8 cellular contexts compared by ENCODE assay signal in the genomic region with DNA sequence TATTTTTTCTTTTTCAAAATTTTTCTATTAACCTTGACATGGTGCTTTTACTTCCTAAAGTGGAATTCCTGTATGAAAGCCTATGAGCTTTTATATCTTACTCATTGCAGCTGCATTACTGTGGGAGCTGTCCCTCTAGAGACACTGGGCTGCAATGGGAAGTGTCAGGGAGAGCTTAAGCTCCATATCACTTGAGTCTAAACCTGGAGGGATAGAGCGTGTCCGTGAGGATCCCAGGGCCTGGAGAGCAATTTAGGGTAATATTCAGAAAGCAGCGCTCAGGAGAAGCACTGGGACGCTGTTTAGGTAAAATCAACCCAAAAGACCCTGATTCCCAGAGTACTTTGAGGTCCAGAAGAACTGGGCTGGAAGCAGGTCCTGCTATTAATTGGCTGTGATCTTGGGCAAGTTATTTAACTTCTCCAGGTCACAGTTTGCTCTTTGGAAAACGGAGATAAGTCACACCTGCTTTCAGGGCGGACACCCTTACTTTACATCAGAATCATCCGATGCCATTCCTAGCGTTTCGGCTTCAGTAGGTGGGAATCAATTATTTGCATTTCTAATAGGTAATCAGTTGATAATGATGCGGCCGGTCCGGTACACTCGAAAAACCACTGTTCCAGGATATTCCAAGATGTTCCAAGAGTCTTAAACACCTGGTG. TPM values are rescaled to one million over a fixed set of nuclear protein-coding genes. Genes with fewer than 3 reads are reported as not detected.
DNase-seq lines count a peak whose midpoint lies in the region; ATAC-seq and TF ChIP-seq lines count a peak whose summit lies in the region.

No MANE protein-coding gene starts in this region.

- H2AK5ac ChIP-seq in neuronal stem cell (ENCODE audit: low read depth, low read length), result no peak overlapping the region

- H3K4me2 ChIP-seq in neuronal stem cell (ENCODE audit: insufficient read depth, low read length, poor library complexity, severe bottlenecking), result peak overlapping the region; percentile 91

- peaks cover 15 to 30% (median 23%) of the 10 kb centered on the region in 3 donors for H3K4me1 Mint-ChIP-seq in CD8-positive, alpha-beta memory T cell

- H3K9ac ChIP-seq in duodenal mucosa (ENCODE audit: low read depth in 1 of 2, low read length in 2 of 2) (peak overlapping the region in 1 of 2 donors; percentile 28), neuronal stem cell (ENCODE audit: low read depth, low read length, poor library complexity) (no peak overlapping the region)

- peak overlapping the region; percentile 73 for H3K18ac ChIP-seq in neuronal stem cell (ENCODE audit: low read length)

- no peaks in the 10 kb centered on the region for H3K9me3 ChIP-seq in CD8-positive, alpha-beta memory T cell (ENCODE audit: low read length)
- H3K9me3 ChIP-seq in duodenal mucosa (ENCODE audit: control insufficient read depth in 1 of 2, low read length in 2 of 2), result no peaks in the 10 kb centered on the region
- no peaks in the 10 kb centered on the region for H3K9me3 ChIP-seq in neuronal stem cell (replicated peaks in 1 of 2; ENCODE audit: control insufficient read depth in 2 of 2, insufficient read depth in 1 of 2, low read depth in 1 of 2, low read length in 2 of 2)
- no peaks in the 10 kb centered on the region for H3K9me3 ChIP-seq in aorta (ENCODE audit: control insufficient read depth, low read length)

- no peaks in the 10 kb centered on the region for H3K27me3 ChIP-seq in CD8-positive, alpha-beta memory T cell (ENCODE audit: insufficient read depth, low read length, poor library complexity, severe bottlenecking)
- H3K27me3 ChIP-seq in duodenal mucosa (ENCODE audit: control insufficient read depth in 1 of 2, insufficient read depth in 2 of 2, low read length in 2 of 2) (no peaks in the 10 kb centered on the region), neuronal stem cell (ENCODE audit: control insufficient read depth in 3 of 3, insufficient read depth in 3 of 3, low read depth in 1 of 3, low read length in 3 of 3) (no peaks in the 10 kb centered on the region), aorta (ENCODE audit: control insufficient read depth in 1 of 2, insufficient read depth in 2 of 2, low read length in 1 of 2) (no peaks in the 10 kb centered on the region)

- peaks cover 2% of the 10 kb centered on the region for H3K79me1 ChIP-seq in neuronal stem cell (ENCODE audit: low read depth, low read length)

- POLR2A ChIA-PET in CD8-positive, alpha-beta memory T cell (lab: Charles Lee), result interaction anchor here (0.6 to 0.8 kb wide), 3 partner anchors 74 to 201 kb away, joined by 3 to 9 read pairs (median 4); a partner anchor contains a TSS
- POLR2A ChIA-PET in GM10248 (lab: Yijun Ruan, JAX), result no interaction called here

- H3K9me3 Mint-ChIP-seq in CD8-positive, alpha-beta memory T cell, result no peaks in the 10 kb centered on the region

- H4K8ac ChIP-seq in neuronal stem cell (ENCODE audit: low read depth, low read length), result no peak overlapping the region

- no peaks in the 10 kb centered on the region for H3K27me3 Mint-ChIP-seq in CD8-positive, alpha-beta memory T cell

- H2BK12ac ChIP-seq in neuronal stem cell (ENCODE audit: low read length), result no peak overlapping the region

- peak overlapping the region; percentile 59 to 95 (median 88) for H3K27ac Mint-ChIP-seq in CD8-positive, alpha-beta memory T cell

- no peak overlapping the region for H3K14ac ChIP-seq in neuronal stem cell (ENCODE audit: low read length)

- peak overlapping the region; percentile 70 for H3K27ac ChIP-seq in CD8-positive, alpha-beta memory T cell (ENCODE audit: low read depth, low read length)
- H3K27ac ChIP-seq in duodenal mucosa (ENCODE audit: low read depth, low read length), result no peak overlapping the region
- H3K27ac ChIP-seq in neuronal stem cell (replicated peaks; ENCODE audit: low read length), result no peak overlapping the region
- no peak overlapping the region for H3K27ac ChIP-seq in aorta (ENCODE audit: low read depth in 1 of 2, low read length in 2 of 2)

- CTCF ChIA-PET in CD8-positive, alpha-beta memory T cell (lab: Charles Lee), result interaction anchor here (1.3 kb wide), 1 partner anchor 60 kb away, joined by 5 read pairs; no protein-coding TSS in a partner anchor
- CTCF ChIA-PET in GM10248 (lab: Yijun Ruan, JAX), result interaction anchor here (0.8 to 2.4 kb wide), 6 partner anchors 10 to 446 kb away, joined by 3 to 9 read pairs (median 4); a partner anchor contains a TSS

- H2AFZ ChIP-seq in neuronal stem cell (ENCODE audit: low read length), result peak overlapping the region; percentile 94

- no peak for TF ChIP-seq CTCF in LNCaP clone FGC (IDR thresholded peaks at IDR 0.05; ENCODE audit: control insufficient read depth, extremely low read depth, insufficient read depth)
- no peak for TF ChIP-seq CTCF in GM10248 (IDR thresholded peaks at IDR 0.05; ENCODE audit: control extremely low read depth, extremely low read depth, low read depth, missing control alignments)

- no peak overlapping the region for H2BK120ac ChIP-seq in neuronal stem cell (ENCODE audit: low read depth, low read length)

- H3K4ac ChIP-seq in neuronal stem cell (ENCODE audit: low read length), result no peak overlapping the region

- peaks cover 21% of the 10 kb centered on the region for H3K4me1 ChIP-seq in CD8-positive, alpha-beta memory T cell (ENCODE audit: insufficient read depth, low read length)
- peaks cover 10 to 15% of the 10 kb centered on the region in 2 donors for H3K4me1 ChIP-seq in duodenal mucosa (ENCODE audit: control insufficient read depth in 1 of 2, insufficient read depth in 2 of 2, low read length in 2 of 2)
- peaks cover 7 to 12% of the 10 kb centered on the region in 2 donors for H3K4me1 ChIP-seq in neuronal stem cell (ENCODE audit: control insufficient read depth in 2 of 2, insufficient read depth in 1 of 2, low read depth in 1 of 2, low read length in 2 of 2)
- no peaks in the 10 kb centered on the region for H3K4me1 ChIP-seq in aorta (ENCODE audit: control insufficient read depth in 1 of 2, insufficient read depth in 2 of 2, low read length in 2 of 2)

- H4K91ac ChIP-seq in neuronal stem cell (ENCODE audit: low read depth, low read length, poor library complexity), result no peak overlapping the region

- H3K23ac ChIP-seq in neuronal stem cell (ENCODE audit: low read depth, low read length, poor library complexity), result no peak overlapping the region

- ATAC-seq in aorta (ENCODE audit: low FRiP score), result no peak

- no peak for DNase-seq in CD8-positive, alpha-beta memory T cell
- DNase-seq in LNCaP clone FGC (ENCODE audit: low read depth) (no peak), neuronal stem cell (ENCODE audit: low spot score) (no peak), glomerular visceral epithelial cell (ENCODE audit: extremely low spot score) (no peak), GM10248 (ENCODE audit: extremely low spot score) (no peak), aorta (no peak), dermis blood vessel endothelial cell (no peak)

- no peak overlapping the region for H2BK15ac ChIP-seq in neuronal stem cell (ENCODE audit: low read length)

- intact Hi-C loops in aorta (cut with DNase I), result loop anchor here in 1 of 2 donors (5.0 kb wide), 1 partner anchor 511 kb away; no protein-coding TSS in a partner anchor

- WGBS in neuronal stem cell (ENCODE audit: extremely low coverage in 2 of 2, insufficient read length in 2 of 2, insufficient replicate concordance in 1 of 2), 2 donors, result no CpG with 5 or more reads among the region's 13 CpGs
- 20 to 22% methylated on average over 13 of the region's 13 CpGs for WGBS in aorta, 2 donors

- peaks cover 6% of the 10 kb centered on the region for H3K36me3 ChIP-seq in CD8-positive, alpha-beta memory T cell (ENCODE audit: insufficient read depth, low read length)
- H3K36me3 ChIP-seq in duodenal mucosa (ENCODE audit: control insufficient read depth in 1 of 2, insufficient read depth in 2 of 2, low read length in 2 of 2) (peaks cover 0 to 10% of the 10 kb centered on the region in 2 donors), neuronal stem cell (replicated peaks in 1 of 2; ENCODE audit: control insufficient read depth in 2 of 2, insufficient read depth in 2 of 2, low read length in 2 of 2) (peaks cover 7 to 30% of the 10 kb centered on the region in 2 donors), aorta (ENCODE audit: control insufficient read depth in 1 of 2, insufficient read depth in 2 of 2, low read length in 1 of 2) (peaks cover 0 to 3% of the 10 kb centered on the region in 2 donors)

- H2BK5ac ChIP-seq in neuronal stem cell (ENCODE audit: low read length), result no peak overlapping the region

- peaks cover 0 to 14% (median 3%) of the 10 kb centered on the region in 3 donors for H3K36me3 Mint-ChIP-seq in CD8-positive, alpha-beta memory T cell

- peak overlapping the region; percentile 87 for H3K4me3 ChIP-seq in CD8-positive, alpha-beta memory T cell (ENCODE audit: low read length)
- H3K4me3 ChIP-seq in LNCaP clone FGC (ENCODE audit: low read depth, low read length) (peak overlapping the region; percentile 97), duodenal mucosa (ENCODE audit: low read depth in 1 of 2, low read length in 2 of 2) (peak overlapping the region; percentile 84 to 91), neuronal stem cell (ENCODE audit: low read length in 2 of 2) (peak overlapping the region; percentile 70 to 78), aorta (ENCODE audit: low read length in 2 of 2) (peak overlapping the region in 1 of 2 donors; percentile 77)

- H3K4me3 Mint-ChIP-seq in CD8-positive, alpha-beta memory T cell, result peak overlapping the region; percentile 85 to 97 (median 90)

RNA-seq across cellular contexts. Expression of a gene that starts 0.6 kb away (rescaled TPM):
- total RNA-seq in CD8-positive, alpha-beta memory T cell, result 100 to 1,000 TPM; 136 to 137 TPM
- polyA plus RNA-seq in CD8-positive, alpha-beta memory T cell, result 114 TPM
- polyA plus RNA-seq in neuronal stem cell (2013, experiment 1 of 2), result 177 TPM
- 162 TPM for polyA plus RNA-seq in neuronal stem cell (2013, experiment 2 of 2)
- total RNA-seq in aorta, result 100 to 1,000 TPM; 140 to 166 TPM
- polyA plus RNA-seq in aorta, result 100 to 1,000 TPM; 178 to 254 TPM
- 256 and 484 TPM in 2 replicates for total RNA-seq in dermis blood vessel endothelial cell

RNA-seq across cellular contexts. Expression of a gene that starts 11.8 kb away (rescaled TPM):
- not detected for total RNA-seq in CD8-positive, alpha-beta memory T cell
- polyA plus RNA-seq in CD8-positive, alpha-beta memory T cell, result not detected
- polyA plus RNA-seq in neuronal stem cell (2013, experiment 1 of 2), result not detected
- polyA plus RNA-seq in neuronal stem cell (2013, experiment 2 of 2), result not detected
- total RNA-seq in aorta (not detected), dermis blood vessel endothelial cell (not detected in 2 replicates)
- polyA plus RNA-seq in aorta, result not detected
